8 cellular contexts compared by ENCODE assay signal in genomic region chr22:23179381-23180294, GRCh38. TPM values are rescaled to one million over a fixed set of nuclear protein-coding genes. Genes with fewer than 3 reads are reported as not detected.
DNase-seq lines count a peak whose midpoint lies in the region; ATAC-seq and TF ChIP-seq lines count a peak whose summit lies in the region.

No MANE protein-coding gene starts in this region.

- peaks cover 59% of the 10 kb centered on the region for H3K4me1 Mint-ChIP-seq in activated naive CD8-positive, alpha-beta T cell (ENCODE audit: low read depth)

- H3K4me1 ChIP-seq in ACC112 (ENCODE audit: control insufficient read depth, insufficient read depth, low read length, unreplicated experiment) = peaks cover 35% of the 10 kb centered on the region
- H3K4me1 ChIP-seq in HUES6 (ENCODE audit: control insufficient read depth, insufficient read depth, low read length) = peaks cover 44% of the 10 kb centered on the region
- peaks cover 28% of the 10 kb centered on the region for H3K4me1 ChIP-seq in iPS-18a (ENCODE audit: control insufficient read depth, low read depth, low read length)
- peaks cover 42 to 75% (median 62%) of the 10 kb centered on the region in 6 donors for H3K4me1 ChIP-seq in spleen

- H3K36me3 Mint-ChIP-seq in activated naive CD8-positive, alpha-beta T cell = no peaks in the 10 kb centered on the region

- H3K27me3 ChIP-seq in ACC112 (ENCODE audit: insufficient read depth, low read length) (no peaks in the 10 kb centered on the region), HUES6 (ENCODE audit: control insufficient read depth, insufficient read depth, low read length) (peaks cover 11% of the 10 kb centered on the region), iPS-18a (ENCODE audit: control insufficient read depth, insufficient read depth, low read length) (peaks cover 11% of the 10 kb centered on the region), spleen (replicated peaks in 1 of 7) (no peaks in the 10 kb centered on the region)

- H2AFZ ChIP-seq in ACC112 (ENCODE audit: low read length, unreplicated experiment) = peak overlapping the region; percentile 21

- H3K4me3 Mint-ChIP-seq in activated naive CD8-positive, alpha-beta T cell = peak overlapping the region; percentile 81

- H3K36me3 ChIP-seq in ACC112 (ENCODE audit: insufficient read depth, low read length) = no peaks in the 10 kb centered on the region
- H3K36me3 ChIP-seq in HUES6 (ENCODE audit: control insufficient read depth, insufficient read depth, low read length) = no peaks in the 10 kb centered on the region
- no peaks in the 10 kb centered on the region for H3K36me3 ChIP-seq in iPS-18a (ENCODE audit: control insufficient read depth, low read depth, low read length)
- no peaks in the 10 kb centered on the region for H3K36me3 ChIP-seq in spleen

- no peak for TF ChIP-seq POLR2A in spleen (IDR thresholded peaks at IDR 0.05)

- TF ChIP-seq CTCF in spleen (IDR thresholded peaks at IDR 0.05 in 8 of 11, conservative IDR thresholded peaks at IDR 0.05 in 3 of 11) = no peak

- H3K27ac Mint-ChIP-seq in activated naive CD8-positive, alpha-beta T cell = peak overlapping the region; percentile 41

- no peak overlapping the region for H3K27ac ChIP-seq in ACC112 (ENCODE audit: low read depth, low read length)
- no peak overlapping the region for H3K27ac ChIP-seq in HUES6 (ENCODE audit: low read depth, low read length)
- H3K27ac ChIP-seq in iPS-18a (ENCODE audit: low read length) = no peak overlapping the region
- H3K27ac ChIP-seq in spleen = peak overlapping the region in 7 of 8 donors; percentile 5 to 89 (median 66)

- H3K9me3 Mint-ChIP-seq in activated naive CD8-positive, alpha-beta T cell (ENCODE audit: low read depth) = no peaks in the 10 kb centered on the region

- WGBS in spleen, 5 donors = 42 to 66% (median 53%) methylated on average over 15 to 25 of the region's 25 CpGs

- intact Hi-C loops in spleen (cut with DNase I; ENCODE audit: low total_unique reads) = loop anchor here (2.0 to 10.0 kb wide), 2 partner anchors 65 to 101 kb away; no protein-coding TSS in a partner anchor

- peaks cover 26% of the 10 kb centered on the region for H3K9me3 ChIP-seq in HUES6 (ENCODE audit: control insufficient read depth, insufficient read depth, low read depth, low read length)
- H3K9me3 ChIP-seq in iPS-18a (ENCODE audit: control insufficient read depth, low read depth, low read length) = peaks cover 12% of the 10 kb centered on the region
- H3K9me3 ChIP-seq in spleen = peaks cover 0 to 17% (median 13%) of the 10 kb centered on the region in 8 donors

- peak overlapping the region; percentile 40 for H3K9ac ChIP-seq in HUES6 (ENCODE audit: low read length)
- no peak overlapping the region for H3K9ac ChIP-seq in iPS-18a (ENCODE audit: low read length)

- no peak for ATAC-seq in HG02610 (IDR thresholded peaks at IDR 0.05; ENCODE audit: unreplicated experiment)
- ATAC-seq in HG03097 (IDR thresholded peaks at IDR 0.05; ENCODE audit: low FRiP score, unreplicated experiment) = no peak

- H3K79me2 ChIP-seq in ACC112 (ENCODE audit: control insufficient read depth, insufficient read depth, low read length, unreplicated experiment) = peaks cover 35% of the 10 kb centered on the region

- H3K27me3 Mint-ChIP-seq in activated naive CD8-positive, alpha-beta T cell = no peaks in the 10 kb centered on the region

- DNase-seq in spleen = peak; percentile 85
- no peak for DNase-seq in effector CD8-positive, alpha-beta T cell (lab: John Stamatoyannopoulos, UW)

- H3K4me3 ChIP-seq in ACC112 (ENCODE audit: low read depth, low read length) (peak overlapping the region; percentile 63), HUES6 (ENCODE audit: low read depth, low read length) (peak overlapping the region; percentile 41), iPS-18a (ENCODE audit: low read length) (peak overlapping the region; percentile 30), spleen (peak overlapping the region; percentile 30 to 86 (median 65))

RNA-seq across cellular contexts. Expression of gene BCR, which starts 0.7 kb away (rescaled TPM):
- total RNA-seq in spleen = 10 to 100 TPM; 39.3 to 64.8 (median 56.3) TPM
- 10 to 100 TPM; 15.2 to 21.9 (median 15.8) TPM for polyA plus RNA-seq in spleen

RNA-seq across cellular contexts. Expression of gene RAB36, which starts 34.4 kb away (rescaled TPM):
- total RNA-seq in spleen = 1 to 10 TPM; 1.6 to 3.7 (median 2.7) TPM
- 1 to 10 TPM; 1.0 to 1.3 (median 1.2) TPM for polyA plus RNA-seq in spleen

RNA-seq across cellular contexts. Expression of gene RSPH14, which starts 37.8 kb away (rescaled TPM):
- total RNA-seq in spleen = under 1 TPM in 2 of 7 donors, not detected in 5; 0.52 to 0.77 TPM
- under 1 TPM in 2 of 3 donors, not detected in 1; 0.11 to 0.38 TPM for polyA plus RNA-seq in spleen

Comparison
In these comparisons a context has a peak if more than half of its experiments do, and no peak if none do; other contexts are left out.
1. H3K27ac ChIP-seq: peak in spleen (7 of 8); none in ACC112 (single experiment), HUES6 (single experiment) and iPS-18a (single experiment).
2. Peak in every context shown above with its lines, with median percentiles within 50 percentile points of each other: H3K4me3 ChIP-seq.